Comparison of ENCODE assay signal across 12 cellular contexts in the genomic region with DNA sequence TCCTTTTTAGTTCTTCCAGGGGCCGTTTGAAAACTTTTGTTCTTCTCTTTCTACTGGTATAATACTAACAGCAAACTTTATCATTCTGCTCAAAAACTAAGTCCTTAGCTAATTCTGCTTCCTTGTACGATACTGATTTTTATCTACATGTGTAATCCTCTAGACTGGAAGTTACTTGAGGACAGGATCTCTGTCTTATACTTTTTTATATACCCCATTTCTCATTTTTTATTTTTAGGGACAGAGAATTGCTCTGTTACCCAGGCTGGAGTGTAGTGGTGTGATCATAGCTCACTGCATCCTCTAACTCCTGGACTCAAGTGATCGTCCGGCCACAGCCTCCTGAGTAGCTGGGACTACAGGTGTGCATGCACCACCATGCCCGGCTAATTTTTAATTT. TPM values are rescaled to one million over a fixed set of nuclear protein-coding genes. Genes with fewer than 3 reads are reported as not detected.
A peak's percentile ranks its signal among the peaks of the same experiment; 100 is the strongest.
DNase-seq lines count a peak whose midpoint lies in the region; TF ChIP-seq lines count a peak whose summit lies in the region.
"Had no signal": no experiment of that assay in that cellular context is flagged by ENCODE, and none has a peak within 500 bp of the region (broad histone marks: within the 10 kb centered on the region; RNA-seq: fewer than 3 reads in every experiment).

No MANE protein-coding gene starts in this region.

- no peak for DNase-seq in activated CD4-positive, alpha-beta T cell treated with anti-CD3 and anti-CD28 coated beads, Interleukin-2, amount 10 ng/mL, durations not matched to agents 24 days and 14 days
- DNase-seq in activated CD4-positive, alpha-beta T cell treated with anti-CD3 and anti-CD28 coated beads, Interleukin-2, amount 50 U/mL, for 4 hours: no peak
- DNase-seq in adipocyte (ENCODE audit: low read depth): no peak
- DNase-seq in NCI-H345 (lab: John Stamatoyannopoulos, UW): no peak
- no peak for DNase-seq in GF-D8 (lab: John Stamatoyannopoulos, UW)
- DNase-seq in NCI-H69 (lab: John Stamatoyannopoulos, UW): no peak
- DNase-seq: activated CD4-positive, alpha-beta T cell treated with anti-CD3 and anti-CD28 coated beads, Interleukin-2, amount 50 U/mL, for 1 hour; anterior cingulate cortex; NCI-H1092 had no signal

- H3K79me2 ChIP-seq in KMS-11 (ENCODE audit: insufficient read depth, low read depth): peaks cover 37% of the 10 kb centered on the region

- no peaks in the 10 kb centered on the region for H3K27me3 ChIP-seq in KMS-11 (ENCODE audit: insufficient read depth, low read depth)
- H3K27me3 ChIP-seq in adipocyte (replicated peaks; ENCODE audit: control insufficient read depth, insufficient read depth, low read length): no peaks in the 10 kb centered on the region
- H3K27me3 ChIP-seq: tibial nerve had no signal

- peaks cover 18% of the 10 kb centered on the region for H3K4me1 ChIP-seq in KMS-11 (ENCODE audit: low read depth, poor library complexity, severe bottlenecking)
- H3K4me1 ChIP-seq in adipocyte (ENCODE audit: control insufficient read depth, insufficient read depth, low read length): peaks cover 4% of the 10 kb centered on the region

- peak overlapping the region; percentile 33; the same call in 1 of the 2 replicates for H3K4me2 ChIP-seq in KMS-11

- H3K27me3 Mint-ChIP-seq in activated CD4-positive, alpha-beta T cell treated with anti-CD3 and anti-CD28 coated beads, Interleukin-2, amount 10 ng/mL, durations not matched to agents 24 days and 14 days: no peaks in the 10 kb centered on the region
- no peaks in the 10 kb centered on the region for H3K27me3 Mint-ChIP-seq in nephron (ENCODE audit: low read depth)

- no peak overlapping the region for H3K27ac Mint-ChIP-seq in activated CD4-positive, alpha-beta T cell treated with anti-CD3 and anti-CD28 coated beads, Interleukin-2, amount 10 ng/mL, durations not matched to agents 24 days and 14 days
- no peak overlapping the region for H3K27ac Mint-ChIP-seq in nephron

- no peaks in the 10 kb centered on the region for H3K9me3 Mint-ChIP-seq in activated CD4-positive, alpha-beta T cell treated with anti-CD3 and anti-CD28 coated beads, Interleukin-2, amount 10 ng/mL, durations not matched to agents 24 days and 14 days
- H3K9me3 Mint-ChIP-seq in nephron: peaks cover 9% of the 10 kb centered on the region

- no peak overlapping the region for H3K27ac ChIP-seq in KMS-11
- H3K27ac ChIP-seq: tibial nerve had no signal

- H3K36me3 ChIP-seq in KMS-11 (ENCODE audit: insufficient read depth) (peaks cover 3% of the 10 kb centered on the region; the same call in 1 of the 2 replicates), adipocyte (ENCODE audit: control insufficient read depth, insufficient read depth, low read length, severe bottlenecking) (peaks cover 22% of the 10 kb centered on the region)

- peaks cover 31% of the 10 kb centered on the region for H3K36me3 Mint-ChIP-seq in activated CD4-positive, alpha-beta T cell treated with anti-CD3 and anti-CD28 coated beads, Interleukin-2, amount 10 ng/mL, durations not matched to agents 24 days and 14 days (ENCODE audit: low read depth)
- H3K36me3 Mint-ChIP-seq in nephron (ENCODE audit: low read depth): peaks cover 32% of the 10 kb centered on the region

- H3K4me3 ChIP-seq in KMS-11 (IDR thresholded peaks at IDR 0.05; ENCODE audit: insufficient read depth, low read depth, low read length): no peak overlapping the region
- H3K4me3 ChIP-seq in adipocyte (ENCODE audit: low read length): peak overlapping the region; percentile 89

- no peaks in the 10 kb centered on the region for H4K20me1 ChIP-seq in KMS-11 (ENCODE audit: insufficient read depth)

- TF ChIP-seq CTCF in KMS-11 (conservative IDR thresholded peaks at IDR 0.05; ENCODE audit: low read depth, low read length) (no peak), nephron (IDR thresholded peaks at IDR 0.05; ENCODE audit: unreplicated experiment in 3 of 3) (no peak)

- H3K9ac ChIP-seq in KMS-11: no peak overlapping the region
- H3K9ac ChIP-seq in adipocyte (ENCODE audit: low read length): peak overlapping the region; percentile 88

- peaks cover 4% of the 10 kb centered on the region for H3K4me1 Mint-ChIP-seq in activated CD4-positive, alpha-beta T cell treated with anti-CD3 and anti-CD28 coated beads, Interleukin-2, amount 10 ng/mL, durations not matched to agents 24 days and 14 days
- H3K4me1 Mint-ChIP-seq in nephron: no peaks in the 10 kb centered on the region

- intact Hi-C loops in activated CD4-positive, alpha-beta T cell treated with anti-CD3 and anti-CD28 coated beads, Interleukin-2, amount 10 ng/mL, durations not matched to agents 24 days and 14 days (cut with micrococcal nuclease): no loop called here

- H3K4me3 Mint-ChIP-seq in activated CD4-positive, alpha-beta T cell treated with anti-CD3 and anti-CD28 coated beads, Interleukin-2, amount 10 ng/mL, durations not matched to agents 24 days and 14 days: peak overlapping the region; percentile 90
- peak overlapping the region; percentile 88 to 93 (median 92) for H3K4me3 Mint-ChIP-seq in nephron

- no peak overlapping the region for H2AFZ ChIP-seq in KMS-11 (ENCODE audit: low read depth)

- no peaks in the 10 kb centered on the region for H3K9me3 ChIP-seq in adipocyte (ENCODE audit: control insufficient read depth, low read length)
- H3K9me3 ChIP-seq: tibial nerve had no signal

RNA-seq across cellular contexts. Expression of a gene that starts 2.2 kb away (rescaled TPM):
- 281 and 301 TPM in 2 replicates for total RNA-seq in activated CD4-positive, alpha-beta T cell treated with anti-CD3 and anti-CD28 coated beads, Interleukin-2, amount 10 ng/mL, durations not matched to agents 24 days and 14 days

RNA-seq across cellular contexts. Expression of a gene that starts 6.3 kb away (rescaled TPM):
- 41.2 and 44.0 TPM in 2 replicates for total RNA-seq in activated CD4-positive, alpha-beta T cell treated with anti-CD3 and anti-CD28 coated beads, Interleukin-2, amount 10 ng/mL, durations not matched to agents 24 days and 14 days

RNA-seq across cellular contexts. Expression of a gene that starts 9.0 kb away (rescaled TPM):
- 7.6 and 8.1 TPM in 2 replicates for total RNA-seq in activated CD4-positive, alpha-beta T cell treated with anti-CD3 and anti-CD28 coated beads, Interleukin-2, amount 10 ng/mL, durations not matched to agents 24 days and 14 days
